Comparison of ENCODE assay signal across 1 cellular context in the genomic region with DNA sequence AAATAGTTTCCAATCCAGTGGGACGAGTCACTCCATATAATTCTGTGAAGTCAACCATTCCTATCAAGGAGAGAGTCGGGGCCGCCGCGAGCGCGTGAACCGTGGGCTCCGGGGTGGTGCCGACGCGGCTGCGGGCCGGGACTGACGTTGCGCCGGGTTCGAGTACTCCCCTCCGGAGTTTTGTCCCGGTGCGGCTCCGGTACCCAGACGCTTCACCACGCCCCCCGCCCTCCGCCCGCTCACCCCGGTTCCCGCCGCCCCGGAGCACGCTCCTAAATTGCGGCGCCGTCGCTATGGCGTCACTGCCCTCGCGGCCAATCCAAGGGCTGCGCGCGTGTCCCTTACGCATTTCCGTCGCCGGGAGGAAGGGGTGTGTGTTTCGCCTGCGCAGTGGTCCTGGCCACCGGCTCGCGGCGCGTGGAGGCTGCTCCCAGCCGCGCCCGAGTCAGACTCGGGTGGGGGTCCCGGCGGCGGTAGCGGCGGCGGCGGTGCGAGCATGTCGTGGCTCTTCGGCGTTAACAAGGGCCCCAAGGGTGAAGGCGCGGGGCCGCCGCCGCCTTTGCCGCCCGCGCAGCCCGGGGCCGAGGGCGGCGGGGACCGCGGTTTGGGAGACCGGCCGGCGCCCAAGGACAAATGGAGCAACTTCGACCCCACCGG.
TF ChIP-seq lines count a peak whose summit lies in the region.

A gene with protein sequence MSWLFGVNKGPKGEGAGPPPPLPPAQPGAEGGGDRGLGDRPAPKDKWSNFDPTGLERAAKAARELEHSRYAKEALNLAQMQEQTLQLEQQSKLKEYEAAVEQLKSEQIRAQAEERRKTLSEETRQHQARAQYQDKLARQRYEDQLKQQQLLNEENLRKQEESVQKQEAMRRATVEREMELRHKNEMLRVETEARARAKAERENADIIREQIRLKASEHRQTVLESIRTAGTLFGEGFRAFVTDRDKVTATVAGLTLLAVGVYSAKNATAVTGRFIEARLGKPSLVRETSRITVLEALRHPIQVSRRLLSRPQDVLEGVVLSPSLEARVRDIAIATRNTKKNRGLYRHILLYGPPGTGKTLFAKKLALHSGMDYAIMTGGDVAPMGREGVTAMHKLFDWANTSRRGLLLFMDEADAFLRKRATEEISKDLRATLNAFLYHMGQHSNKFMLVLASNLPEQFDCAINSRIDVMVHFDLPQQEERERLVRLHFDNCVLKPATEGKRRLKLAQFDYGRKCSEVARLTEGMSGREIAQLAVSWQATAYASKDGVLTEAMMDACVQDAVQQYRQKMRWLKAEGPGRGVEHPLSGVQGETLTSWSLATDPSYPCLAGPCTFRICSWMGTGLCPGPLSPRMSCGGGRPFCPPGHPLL (plus strand): TSS at position 377 of the 657 bp plus-strand sequence. CDS start 120 bp downstream, at position 497.

TF ChIP-seq in K562, 482 proteins besides CTCF, POLR2A, EP300 and RAD21 (continued from another document and continues in another):
- TF ChIP-seq, protein P1, sequence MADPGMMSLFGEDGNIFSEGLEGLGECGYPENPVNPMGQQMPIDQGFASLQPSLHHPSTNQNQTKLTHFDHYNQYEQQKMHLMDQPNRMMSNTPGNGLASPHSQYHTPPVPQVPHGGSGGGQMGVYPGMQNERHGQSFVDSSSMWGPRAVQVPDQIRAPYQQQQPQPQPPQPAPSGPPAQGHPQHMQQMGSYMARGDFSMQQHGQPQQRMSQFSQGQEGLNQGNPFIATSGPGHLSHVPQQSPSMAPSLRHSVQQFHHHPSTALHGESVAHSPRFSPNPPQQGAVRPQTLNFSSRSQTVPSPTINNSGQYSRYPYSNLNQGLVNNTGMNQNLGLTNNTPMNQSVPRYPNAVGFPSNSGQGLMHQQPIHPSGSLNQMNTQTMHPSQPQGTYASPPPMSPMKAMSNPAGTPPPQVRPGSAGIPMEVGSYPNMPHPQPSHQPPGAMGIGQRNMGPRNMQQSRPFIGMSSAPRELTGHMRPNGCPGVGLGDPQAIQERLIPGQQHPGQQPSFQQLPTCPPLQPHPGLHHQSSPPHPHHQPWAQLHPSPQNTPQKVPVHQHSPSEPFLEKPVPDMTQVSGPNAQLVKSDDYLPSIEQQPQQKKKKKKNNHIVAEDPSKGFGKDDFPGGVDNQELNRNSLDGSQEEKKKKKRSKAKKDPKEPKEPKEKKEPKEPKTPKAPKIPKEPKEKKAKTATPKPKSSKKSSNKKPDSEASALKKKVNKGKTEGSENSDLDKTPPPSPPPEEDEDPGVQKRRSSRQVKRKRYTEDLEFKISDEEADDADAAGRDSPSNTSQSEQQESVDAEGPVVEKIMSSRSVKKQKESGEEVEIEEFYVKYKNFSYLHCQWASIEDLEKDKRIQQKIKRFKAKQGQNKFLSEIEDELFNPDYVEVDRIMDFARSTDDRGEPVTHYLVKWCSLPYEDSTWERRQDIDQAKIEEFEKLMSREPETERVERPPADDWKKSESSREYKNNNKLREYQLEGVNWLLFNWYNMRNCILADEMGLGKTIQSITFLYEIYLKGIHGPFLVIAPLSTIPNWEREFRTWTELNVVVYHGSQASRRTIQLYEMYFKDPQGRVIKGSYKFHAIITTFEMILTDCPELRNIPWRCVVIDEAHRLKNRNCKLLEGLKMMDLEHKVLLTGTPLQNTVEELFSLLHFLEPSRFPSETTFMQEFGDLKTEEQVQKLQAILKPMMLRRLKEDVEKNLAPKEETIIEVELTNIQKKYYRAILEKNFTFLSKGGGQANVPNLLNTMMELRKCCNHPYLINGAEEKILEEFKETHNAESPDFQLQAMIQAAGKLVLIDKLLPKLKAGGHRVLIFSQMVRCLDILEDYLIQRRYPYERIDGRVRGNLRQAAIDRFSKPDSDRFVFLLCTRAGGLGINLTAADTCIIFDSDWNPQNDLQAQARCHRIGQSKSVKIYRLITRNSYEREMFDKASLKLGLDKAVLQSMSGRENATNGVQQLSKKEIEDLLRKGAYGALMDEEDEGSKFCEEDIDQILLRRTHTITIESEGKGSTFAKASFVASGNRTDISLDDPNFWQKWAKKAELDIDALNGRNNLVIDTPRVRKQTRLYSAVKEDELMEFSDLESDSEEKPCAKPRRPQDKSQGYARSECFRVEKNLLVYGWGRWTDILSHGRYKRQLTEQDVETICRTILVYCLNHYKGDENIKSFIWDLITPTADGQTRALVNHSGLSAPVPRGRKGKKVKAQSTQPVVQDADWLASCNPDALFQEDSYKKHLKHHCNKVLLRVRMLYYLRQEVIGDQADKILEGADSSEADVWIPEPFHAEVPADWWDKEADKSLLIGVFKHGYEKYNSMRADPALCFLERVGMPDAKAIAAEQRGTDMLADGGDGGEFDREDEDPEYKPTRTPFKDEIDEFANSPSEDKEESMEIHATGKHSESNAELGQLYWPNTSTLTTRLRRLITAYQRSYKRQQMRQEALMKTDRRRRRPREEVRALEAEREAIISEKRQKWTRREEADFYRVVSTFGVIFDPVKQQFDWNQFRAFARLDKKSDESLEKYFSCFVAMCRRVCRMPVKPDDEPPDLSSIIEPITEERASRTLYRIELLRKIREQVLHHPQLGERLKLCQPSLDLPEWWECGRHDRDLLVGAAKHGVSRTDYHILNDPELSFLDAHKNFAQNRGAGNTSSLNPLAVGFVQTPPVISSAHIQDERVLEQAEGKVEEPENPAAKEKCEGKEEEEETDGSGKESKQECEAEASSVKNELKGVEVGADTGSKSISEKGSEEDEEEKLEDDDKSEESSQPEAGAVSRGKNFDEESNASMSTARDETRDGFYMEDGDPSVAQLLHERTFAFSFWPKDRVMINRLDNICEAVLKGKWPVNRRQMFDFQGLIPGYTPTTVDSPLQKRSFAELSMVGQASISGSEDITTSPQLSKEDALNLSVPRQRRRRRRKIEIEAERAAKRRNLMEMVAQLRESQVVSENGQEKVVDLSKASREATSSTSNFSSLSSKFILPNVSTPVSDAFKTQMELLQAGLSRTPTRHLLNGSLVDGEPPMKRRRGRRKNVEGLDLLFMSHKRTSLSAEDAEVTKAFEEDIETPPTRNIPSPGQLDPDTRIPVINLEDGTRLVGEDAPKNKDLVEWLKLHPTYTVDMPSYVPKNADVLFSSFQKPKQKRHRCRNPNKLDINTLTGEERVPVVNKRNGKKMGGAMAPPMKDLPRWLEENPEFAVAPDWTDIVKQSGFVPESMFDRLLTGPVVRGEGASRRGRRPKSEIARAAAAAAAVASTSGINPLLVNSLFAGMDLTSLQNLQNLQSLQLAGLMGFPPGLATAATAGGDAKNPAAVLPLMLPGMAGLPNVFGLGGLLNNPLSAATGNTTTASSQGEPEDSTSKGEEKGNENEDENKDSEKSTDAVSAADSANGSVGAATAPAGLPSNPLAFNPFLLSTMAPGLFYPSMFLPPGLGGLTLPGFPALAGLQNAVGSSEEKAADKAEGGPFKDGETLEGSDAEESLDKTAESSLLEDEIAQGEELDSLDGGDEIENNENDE (IDR thresholded peaks at IDR 0.05; ENCODE audit: low read depth, low read length): no peak
- TF ChIP-seq ZC3H4 (CRISPR knock-in tag; IDR thresholded peaks at IDR 0.05; ENCODE audit: borderline replicate concordance) (no peak), HMG20B (CRISPR knock-in tag; IDR thresholded peaks at IDR 0.05) (no peak), NFIC (IDR thresholded peaks at IDR 0.05) (peak; percentile 19; the same call in 1 of the 2 replicates), FOSL1 (tag; conservative IDR thresholded peaks at IDR 0.05) (no peak), ERF (CRISPR knock-in tag; IDR thresholded peaks at IDR 0.05) (peak; percentile 66; the same call in 1 of the 2 replicates), PML (IDR thresholded peaks at IDR 0.05; ENCODE audit: low read length) (no peak; the same call in 1 of the 2 replicates), ELF4 (CRISPR knock-in tag; IDR thresholded peaks at IDR 0.05) (no peak), ZNF175 (CRISPR knock-in tag; IDR thresholded peaks at IDR 0.05; ENCODE audit: low read depth) (no peak), ZNF232 (CRISPR knock-in tag; IDR thresholded peaks at IDR 0.05) (no peak), DACH1 (IDR thresholded peaks at IDR 0.05; ENCODE audit: partially characterized antibody) (no peak), U2AF1 (optimal IDR thresholded peaks at IDR 0.05; ENCODE audit: low read depth, low read length) (no peak), ZNF133 (CRISPR knock-in tag; IDR thresholded peaks at IDR 0.05) (no peak), POU5F1 (IDR thresholded peaks at IDR 0.05; ENCODE audit: borderline replicate concordance, low read depth, low read length, partially characterized antibody) (no peak), ZZZ3 (IDR thresholded peaks at IDR 0.05) (no peak), ARID1B (IDR thresholded peaks at IDR 0.05) (no peak), HNRNPUL1 (IDR thresholded peaks at IDR 0.05; ENCODE audit: low read length) (no peak), LCOR (CRISPR knock-in tag; IDR thresholded peaks at IDR 0.05) (peak; percentile 95), PHB (CRISPR knock-in tag; IDR thresholded peaks at IDR 0.05) (no peak), CHD1 (IDR thresholded peaks at IDR 0.05; ENCODE audit: low read length) (no peak), RBM39 (optimal IDR thresholded peaks at IDR 0.05; ENCODE audit: low read depth, low read length) (no peak)
- TF ChIP-seq, protein P2, sequence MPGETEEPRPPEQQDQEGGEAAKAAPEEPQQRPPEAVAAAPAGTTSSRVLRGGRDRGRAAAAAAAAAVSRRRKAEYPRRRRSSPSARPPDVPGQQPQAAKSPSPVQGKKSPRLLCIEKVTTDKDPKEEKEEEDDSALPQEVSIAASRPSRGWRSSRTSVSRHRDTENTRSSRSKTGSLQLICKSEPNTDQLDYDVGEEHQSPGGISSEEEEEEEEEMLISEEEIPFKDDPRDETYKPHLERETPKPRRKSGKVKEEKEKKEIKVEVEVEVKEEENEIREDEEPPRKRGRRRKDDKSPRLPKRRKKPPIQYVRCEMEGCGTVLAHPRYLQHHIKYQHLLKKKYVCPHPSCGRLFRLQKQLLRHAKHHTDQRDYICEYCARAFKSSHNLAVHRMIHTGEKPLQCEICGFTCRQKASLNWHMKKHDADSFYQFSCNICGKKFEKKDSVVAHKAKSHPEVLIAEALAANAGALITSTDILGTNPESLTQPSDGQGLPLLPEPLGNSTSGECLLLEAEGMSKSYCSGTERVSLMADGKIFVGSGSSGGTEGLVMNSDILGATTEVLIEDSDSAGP (CRISPR knock-in tag; IDR thresholded peaks at IDR 0.05): no peak
- TF ChIP-seq, protein P3, sequence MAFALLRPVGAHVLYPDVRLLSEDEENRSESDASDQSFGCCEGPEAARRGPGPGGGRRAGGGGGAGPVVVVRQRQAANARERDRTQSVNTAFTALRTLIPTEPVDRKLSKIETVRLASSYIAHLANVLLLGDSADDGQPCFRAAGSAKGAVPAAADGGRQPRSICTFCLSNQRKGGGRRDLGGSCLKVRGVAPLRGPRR (CRISPR knock-in tag; IDR thresholded peaks at IDR 0.05): no peak
- TF ChIP-seq, protein P4, sequence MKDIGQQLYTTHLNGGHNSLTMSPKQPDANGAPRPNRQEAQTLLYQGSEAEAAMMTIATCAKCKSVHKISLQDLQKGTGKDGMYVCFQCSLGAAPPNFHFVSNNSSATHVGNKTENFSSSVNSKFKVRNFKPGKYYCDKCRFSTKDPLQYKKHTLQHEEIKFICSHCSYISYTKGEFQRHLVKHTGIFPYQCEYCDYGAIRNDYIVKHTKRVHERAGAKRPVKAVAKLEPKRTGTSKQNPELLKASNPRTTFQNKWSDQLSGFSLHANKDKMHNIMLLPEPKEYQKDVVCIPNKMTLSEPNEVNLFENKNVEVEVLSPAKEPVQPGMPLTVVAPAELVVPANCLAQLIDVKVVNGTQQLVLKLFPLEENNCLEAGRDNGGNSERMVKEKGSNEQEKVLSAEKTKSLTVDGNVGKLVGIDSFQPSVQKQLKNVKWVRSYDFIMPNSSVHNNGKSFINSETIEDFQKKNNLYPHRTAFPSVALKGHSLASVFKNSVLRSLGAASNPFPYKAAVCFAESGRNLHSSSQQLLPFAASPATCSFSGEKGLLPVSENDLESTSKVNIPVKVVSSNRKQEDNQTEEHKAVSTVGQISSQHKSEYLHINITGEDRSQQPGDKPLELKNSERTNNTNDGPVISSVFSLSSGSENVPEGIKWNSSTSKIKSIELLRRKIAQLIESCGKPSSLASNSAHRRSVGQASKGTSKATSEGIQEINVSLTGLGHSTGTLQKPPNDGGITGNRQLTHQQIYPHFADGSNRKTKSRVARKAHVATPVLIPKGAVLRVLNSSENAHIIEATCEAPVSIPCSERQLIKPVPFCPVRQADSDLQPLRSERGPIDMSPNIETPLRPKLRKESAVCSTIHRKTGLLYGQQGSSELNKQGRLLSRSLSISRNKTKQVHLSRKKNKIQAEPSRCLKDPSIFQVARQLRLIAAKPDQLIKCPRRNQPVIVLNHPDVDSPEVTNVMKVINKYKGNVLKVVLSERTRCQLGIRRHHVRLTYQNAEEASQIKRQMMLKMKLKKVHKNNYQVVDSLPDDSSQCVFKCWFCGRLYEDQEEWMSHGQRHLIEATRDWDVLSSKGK (CRISPR knock-in tag; IDR thresholded peaks at IDR 0.05): no peak
- TF ChIP-seq, protein P5, sequence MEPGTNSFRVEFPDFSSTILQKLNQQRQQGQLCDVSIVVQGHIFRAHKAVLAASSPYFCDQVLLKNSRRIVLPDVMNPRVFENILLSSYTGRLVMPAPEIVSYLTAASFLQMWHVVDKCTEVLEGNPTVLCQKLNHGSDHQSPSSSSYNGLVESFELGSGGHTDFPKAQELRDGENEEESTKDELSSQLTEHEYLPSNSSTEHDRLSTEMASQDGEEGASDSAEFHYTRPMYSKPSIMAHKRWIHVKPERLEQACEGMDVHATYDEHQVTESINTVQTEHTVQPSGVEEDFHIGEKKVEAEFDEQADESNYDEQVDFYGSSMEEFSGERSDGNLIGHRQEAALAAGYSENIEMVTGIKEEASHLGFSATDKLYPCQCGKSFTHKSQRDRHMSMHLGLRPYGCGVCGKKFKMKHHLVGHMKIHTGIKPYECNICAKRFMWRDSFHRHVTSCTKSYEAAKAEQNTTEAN (CRISPR knock-in tag; IDR thresholded peaks at IDR 0.05): no peak
- TF ChIP-seq, protein P6, sequence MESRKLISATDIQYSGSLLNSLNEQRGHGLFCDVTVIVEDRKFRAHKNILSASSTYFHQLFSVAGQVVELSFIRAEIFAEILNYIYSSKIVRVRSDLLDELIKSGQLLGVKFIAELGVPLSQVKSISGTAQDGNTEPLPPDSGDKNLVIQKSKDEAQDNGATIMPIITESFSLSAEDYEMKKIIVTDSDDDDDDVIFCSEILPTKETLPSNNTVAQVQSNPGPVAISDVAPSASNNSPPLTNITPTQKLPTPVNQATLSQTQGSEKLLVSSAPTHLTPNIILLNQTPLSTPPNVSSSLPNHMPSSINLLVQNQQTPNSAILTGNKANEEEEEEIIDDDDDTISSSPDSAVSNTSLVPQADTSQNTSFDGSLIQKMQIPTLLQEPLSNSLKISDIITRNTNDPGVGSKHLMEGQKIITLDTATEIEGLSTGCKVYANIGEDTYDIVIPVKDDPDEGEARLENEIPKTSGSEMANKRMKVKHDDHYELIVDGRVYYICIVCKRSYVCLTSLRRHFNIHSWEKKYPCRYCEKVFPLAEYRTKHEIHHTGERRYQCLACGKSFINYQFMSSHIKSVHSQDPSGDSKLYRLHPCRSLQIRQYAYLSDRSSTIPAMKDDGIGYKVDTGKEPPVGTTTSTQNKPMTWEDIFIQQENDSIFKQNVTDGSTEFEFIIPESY (CRISPR knock-in tag; IDR thresholded peaks at IDR 0.05): peak; percentile 50; the same call in 1 of the 2 replicates
